1 cellular context compared by ENCODE assay signal in genomic region chr17:41340496-41340895, GRCh38.
TF ChIP-seq lines count a peak whose summit lies in the region.

No MANE protein-coding gene starts in this region.

TF ChIP-seq in IMR-90, 13 proteins besides CTCF, POLR2A, EP300 and RAD21 (continued from another document):
- TF ChIP-seq MAZ (IDR thresholded peaks at IDR 0.05; ENCODE audit: borderline replicate concordance, low read depth, low read length) (no peak), ELK1 (IDR thresholded peaks at IDR 0.05; ENCODE audit: borderline replicate concordance, low read depth, low read length) (no peak), RFX5 (IDR thresholded peaks at IDR 0.05; ENCODE audit: low read depth, low read length) (no peak), USF2 (IDR thresholded peaks at IDR 0.05; ENCODE audit: low read depth, low read length) (no peak), FOS (IDR thresholded peaks at IDR 0.05; ENCODE audit: low read depth, low read length) (no peak), CEBPB (IDR thresholded peaks at IDR 0.05; ENCODE audit: low read depth, low read length) (no peak)
TF ChIP-seq in IMR-90: peak in this region for 0.
